8 cellular contexts compared by ENCODE assay signal in genomic region chr22:50582562-50583293, GRCh38. TPM values are rescaled to one million over a fixed set of nuclear protein-coding genes. Genes with fewer than 3 reads are reported as not detected.
DNase-seq lines count a peak whose midpoint lies in the region; ATAC-seq and TF ChIP-seq lines count a peak whose summit lies in the region.

Gene CHKB, minus strand, starts transcription at chr22:50582849. Its CDS starts 68 bp downstream, at chr22:50582781.

- intact Hi-C loops in left ventricle myocardium inferior (cut with micrococcal nuclease) = no loop called here

- no peaks in the 10 kb centered on the region for H3K27me3 ChIP-seq in left ventricle myocardium inferior (ENCODE audit: low read depth)

- peak within 1 kb of the TSS; percentile 77 for H3K4me3 Mint-ChIP-seq in progenitor cell of endocrine pancreas (ENCODE audit: low read depth)

- peak within 1 kb of the TSS; percentile 98 for H3K27ac ChIP-seq in angular gyrus (ENCODE audit: low read depth, low read length)
- peak within 1 kb of the TSS; percentile 99 for H3K27ac ChIP-seq in left ventricle myocardium inferior (replicated peaks)

- H3K36me3 ChIP-seq in left ventricle myocardium inferior = peaks cover 12% of the 10 kb centered on the region

- ATAC-seq in GM18498 (IDR thresholded peaks at IDR 0.05; ENCODE audit: unreplicated experiment) = peak; percentile 88
- ATAC-seq in HG02938 (IDR thresholded peaks at IDR 0.05; ENCODE audit: unreplicated experiment) = peak; percentile 85

- H3K27ac Mint-ChIP-seq in progenitor cell of endocrine pancreas = peak within 1 kb of the TSS; percentile 95

- peaks cover 53% of the 10 kb centered on the region for H3K4me1 ChIP-seq in left ventricle myocardium inferior

- peaks cover 5% of the 10 kb centered on the region for H3K4me1 Mint-ChIP-seq in progenitor cell of endocrine pancreas (ENCODE audit: low read depth)

- H3K4me3 ChIP-seq in left ventricle myocardium inferior = peak within 1 kb of the TSS; percentile 83

- TF ChIP-seq CTCF in left ventricle myocardium inferior (IDR thresholded peaks at IDR 0.05; ENCODE audit: borderline replicate concordance) (no peak), progenitor cell of endocrine pancreas (IDR thresholded peaks at IDR 0.05; ENCODE audit: unreplicated experiment) (no peak)

- peak; percentile 32 to 66 for DNase-seq in NCI-H187 (lab: John Stamatoyannopoulos, UW)
- peak; percentile 95 to 99 (median 98) for DNase-seq in T-helper 2 cell
- DNase-seq in left ventricle myocardium inferior = peak; percentile 98
- DNase-seq in progenitor cell of endocrine pancreas (ENCODE audit: low spot score, unreplicated experiment) = peak; percentile 98
- DNase-seq in ureter (ENCODE audit: low spot score) = peak; percentile 99

- peaks cover 6% of the 10 kb centered on the region for H3K27me3 Mint-ChIP-seq in progenitor cell of endocrine pancreas

- H3K9me3 Mint-ChIP-seq in progenitor cell of endocrine pancreas (ENCODE audit: low read depth) = no peaks in the 10 kb centered on the region

- peaks cover 3% of the 10 kb centered on the region for H3K36me3 Mint-ChIP-seq in progenitor cell of endocrine pancreas (ENCODE audit: insufficient read depth)

- H3K9me3 ChIP-seq in left ventricle myocardium inferior (replicated peaks) = no peaks in the 10 kb centered on the region

RNA-seq across cellular contexts. Expression of gene CHKB, which starts in this region (rescaled TPM):
- total RNA-seq in left ventricle myocardium inferior (36.0 TPM), progenitor cell of endocrine pancreas (124 and 132 TPM in 2 replicates), ureter (98.0 TPM)

Comparison
In these comparisons a context has a peak if more than half of its experiments do, and no peak if none do; other contexts are left out.
1. Peak in every context shown above with its lines: DNase-seq, ATAC-seq, H3K4me3 ChIP-seq and H3K27ac ChIP-seq.
2. DNase-seq: peak in every context shown above with its lines; median percentile 99 in ureter; 98 in T-helper 2 cell; 98 in left ventricle myocardium inferior; 98 in progenitor cell of endocrine pancreas; 49 in NCI-H187.